In the genomic region with DNA sequence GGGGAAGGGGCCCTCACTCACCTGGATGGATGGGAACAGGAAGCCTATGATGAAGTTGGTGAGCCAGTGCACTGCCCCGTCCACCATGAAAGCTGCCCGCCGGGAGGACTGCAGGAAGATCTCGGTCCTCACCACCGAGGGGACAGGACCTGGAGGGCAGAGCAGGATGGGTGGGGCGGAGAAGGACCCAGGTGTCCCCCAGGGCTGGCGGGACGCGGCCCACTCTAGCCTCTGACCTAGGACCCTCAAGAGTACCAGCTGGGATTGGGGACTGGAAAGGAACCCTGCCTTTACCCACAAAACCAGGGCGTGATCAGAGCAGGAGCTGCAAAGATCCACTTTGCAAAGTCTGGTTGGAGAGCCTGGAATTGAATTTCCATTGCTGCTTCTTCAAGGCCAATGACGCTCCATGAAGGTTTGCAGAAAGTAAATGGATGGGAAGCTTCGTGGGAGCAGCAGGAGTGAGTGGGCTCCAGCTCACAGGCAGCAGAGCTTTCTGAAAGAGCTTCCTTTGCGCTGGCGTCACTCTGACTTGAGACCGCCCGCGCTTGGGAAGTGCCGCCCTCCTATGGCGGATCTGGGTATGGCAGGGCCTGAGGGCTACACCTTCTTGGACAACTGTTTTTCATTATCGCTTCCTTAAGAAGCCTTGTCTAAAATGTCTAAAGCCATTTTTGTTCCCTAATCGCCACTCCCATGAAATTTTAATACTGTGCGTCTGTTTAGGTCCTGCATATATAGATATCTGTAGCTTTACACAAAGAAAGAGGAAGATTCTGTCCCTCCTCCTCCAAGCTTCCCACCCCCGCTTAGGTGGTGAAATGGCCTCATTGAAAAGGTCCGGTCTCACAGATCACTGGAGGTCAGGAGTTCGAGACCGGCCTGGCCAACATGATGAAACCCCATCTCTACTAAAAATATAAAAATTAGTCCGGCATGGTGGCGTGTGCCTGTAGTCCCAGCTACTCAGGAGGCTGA, we compare ENCODE assay signal across 9 cellular contexts. TPM values are rescaled to one million over a fixed set of nuclear protein-coding genes. Genes with fewer than 3 reads are reported as not detected.
DNase-seq lines count a peak whose midpoint lies in the region; ATAC-seq and TF ChIP-seq lines count a peak whose summit lies in the region.
"Had no signal": no experiment of that assay in that cellular context is flagged by ENCODE, and none has a peak within 500 bp of the region (broad histone marks: within the 10 kb centered on the region; RNA-seq: fewer than 3 reads in every experiment).

No MANE protein-coding gene starts in this region.

- H3K4me3 ChIP-seq in CD8-positive, alpha-beta T cell (ENCODE audit: low read depth, low read length): peak overlapping the region; percentile 48
- H3K4me3 ChIP-seq in HAP-1: no peak overlapping the region
- no peak overlapping the region for H3K4me3 ChIP-seq in esophagus squamous epithelium

- H3K36me3 Mint-ChIP-seq in CD8-positive, alpha-beta T cell: no peaks in the 10 kb centered on the region
- no peaks in the 10 kb centered on the region for H3K36me3 Mint-ChIP-seq in nephron (ENCODE audit: low read depth)
- H3K36me3 Mint-ChIP-seq in stimulated activated naive B cell treated with anti-CD40 and anti-IgM and Interleukin-4, amounts not matched to agents 10 μg/mL and 1 μg/mL and 100 μg/mL, for 72 hours: no peaks in the 10 kb centered on the region
- H3K36me3 Mint-ChIP-seq: activated naive CD4-positive, alpha-beta T cell treated with anti-CD3 and anti-CD28 coated beads, Interleukin-2, amount 50 U/mL, for 24 hours had no signal

- H3K9me3 Mint-ChIP-seq in CD8-positive, alpha-beta T cell: no peaks in the 10 kb centered on the region
- H3K9me3 Mint-ChIP-seq in nephron: no peaks in the 10 kb centered on the region
- no peaks in the 10 kb centered on the region for H3K9me3 Mint-ChIP-seq in stimulated activated naive B cell treated with anti-CD40 and anti-IgM and Interleukin-4, amounts not matched to agents 10 μg/mL and 1 μg/mL and 100 μg/mL, for 72 hours
- H3K9me3 Mint-ChIP-seq: activated naive CD4-positive, alpha-beta T cell treated with anti-CD3 and anti-CD28 coated beads, Interleukin-2, amount 50 U/mL, for 24 hours had no signal

- no peaks in the 10 kb centered on the region for H3K27me3 Mint-ChIP-seq in CD8-positive, alpha-beta T cell (ENCODE audit: low read depth)
- H3K27me3 Mint-ChIP-seq in nephron (ENCODE audit: low read depth): peaks cover 22% of the 10 kb centered on the region
- no peaks in the 10 kb centered on the region for H3K27me3 Mint-ChIP-seq in stimulated activated naive B cell treated with anti-CD40 and anti-IgM and Interleukin-4, amounts not matched to agents 10 μg/mL and 1 μg/mL and 100 μg/mL, for 72 hours
- H3K27me3 Mint-ChIP-seq: activated naive CD4-positive, alpha-beta T cell treated with anti-CD3 and anti-CD28 coated beads, Interleukin-2, amount 50 U/mL, for 24 hours had no signal

- H3K4me1 Mint-ChIP-seq in CD8-positive, alpha-beta T cell (ENCODE audit: low read depth): peaks cover 12% of the 10 kb centered on the region
- peaks cover 9% of the 10 kb centered on the region for H3K4me1 Mint-ChIP-seq in nephron
- H3K4me1 Mint-ChIP-seq in stimulated activated naive B cell treated with anti-CD40 and anti-IgM and Interleukin-4, amounts not matched to agents 10 μg/mL and 1 μg/mL and 100 μg/mL, for 72 hours: peaks cover 24 to 45% of the 10 kb centered on the region in 2 donors

- DNase-seq in CD8-positive, alpha-beta T cell: peak; percentile 67 to 90 (median 82)
- DNase-seq in HAP-1 (ENCODE audit: low spot score in 2 of 2) (peak; percentile 76 to 92), OCI-M1 (lab: John Stamatoyannopoulos, UW) (peak; percentile 80), activated T-cell treated with anti-CD3 and anti-CD28 coated beads for 48 hours (ENCODE audit: low read depth) (peak; percentile 80), esophagus squamous epithelium (lab: John Stamatoyannopoulos, UW) (peak; percentile 30), NCI-H1105 (lab: John Stamatoyannopoulos, UW) (no peak)
- peak; percentile 64 for DNase-seq in stimulated activated naive B cell treated with anti-CD40 and anti-IgM and Interleukin-4, amounts not matched to agents 10 μg/mL and 1 μg/mL and 100 μg/mL, for 72 hours

- POLR2A ChIA-PET in CD8-positive, alpha-beta T cell (lab: Charles Lee): interaction anchor here (0.9 to 1.8 kb wide), 13 partner anchors 18 to 156 kb away, joined by 3 to 15 read pairs (median 5); a partner anchor contains a TSS

- no peak overlapping the region for H3K27ac ChIP-seq in CD8-positive, alpha-beta T cell (ENCODE audit: low read depth, low read length)
- no peak overlapping the region for H3K27ac ChIP-seq in esophagus squamous epithelium

- peak overlapping the region; percentile 75 for H3K4me3 Mint-ChIP-seq in CD8-positive, alpha-beta T cell
- no peak overlapping the region for H3K4me3 Mint-ChIP-seq in nephron
- no peak overlapping the region for H3K4me3 Mint-ChIP-seq in stimulated activated naive B cell treated with anti-CD40 and anti-IgM and Interleukin-4, amounts not matched to agents 10 μg/mL and 1 μg/mL and 100 μg/mL, for 72 hours
- H3K4me3 Mint-ChIP-seq: activated naive CD4-positive, alpha-beta T cell treated with anti-CD3 and anti-CD28 coated beads, Interleukin-2, amount 50 U/mL, for 24 hours had no signal

- intact Hi-C loops in CD8-positive, alpha-beta T cell (cut with DNase I, micrococcal nuclease): loop anchor here (1.0 to 10.0 kb wide), 5 partner anchors 17 to 440 kb away; no protein-coding TSS in a partner anchor
- intact Hi-C loops in esophagus squamous epithelium (cut with DNase I): no loop called here

- no peaks in the 10 kb centered on the region for H3K9me3 ChIP-seq in CD8-positive, alpha-beta T cell (ENCODE audit: low read length)
- H3K9me3 ChIP-seq in HAP-1: no peaks in the 10 kb centered on the region
- no peaks in the 10 kb centered on the region for H3K9me3 ChIP-seq in esophagus squamous epithelium

- H3K4me1 ChIP-seq in CD8-positive, alpha-beta T cell (ENCODE audit: insufficient read depth, low read length): peaks cover 16% of the 10 kb centered on the region
- H3K4me1 ChIP-seq in HAP-1 (peaks cover 6% of the 10 kb centered on the region; the same call in 1 of the 2 replicates), esophagus squamous epithelium (peaks cover 0 to 21% (median 0%) of the 10 kb centered on the region in 3 donors)

- H3K27ac Mint-ChIP-seq in CD8-positive, alpha-beta T cell: peak overlapping the region; percentile 66
- H3K27ac Mint-ChIP-seq in nephron: peak overlapping the region in 1 of 3 experiments; percentile 57
- H3K27ac Mint-ChIP-seq in stimulated activated naive B cell treated with anti-CD40 and anti-IgM and Interleukin-4, amounts not matched to agents 10 μg/mL and 1 μg/mL and 100 μg/mL, for 72 hours: no peak overlapping the region
- H3K27ac Mint-ChIP-seq: activated naive CD4-positive, alpha-beta T cell treated with anti-CD3 and anti-CD28 coated beads, Interleukin-2, amount 50 U/mL, for 24 hours had no signal

- in situ Hi-C loops in HAP-1 (cut with MboI; ENCODE audit: low sequenced_read_pairs): loop anchor here (5.0 kb wide), 1 partner anchor 102 kb away; no protein-coding TSS in a partner anchor

- H3K36me3 ChIP-seq in CD8-positive, alpha-beta T cell (ENCODE audit: insufficient read depth, low read length): no peaks in the 10 kb centered on the region
- H3K36me3 ChIP-seq in HAP-1 (replicated peaks) (no peaks in the 10 kb centered on the region), esophagus squamous epithelium (no peaks in the 10 kb centered on the region)

- TF ChIP-seq POLR2A in esophagus squamous epithelium (IDR thresholded peaks at IDR 0.05): no peak

- ATAC-seq in CD8-positive, alpha-beta T cell: peak; percentile 96
- ATAC-seq in stimulated activated naive B cell treated with anti-CD40 and anti-IgM and Interleukin-4, amounts not matched to agents 10 μg/mL and 1 μg/mL and 100 μg/mL, for 72 hours (replicated peaks): peak; percentile 38 to 56

- CTCF ChIA-PET in CD8-positive, alpha-beta T cell (lab: Charles Lee): interaction anchor here (0.6 to 7.7 kb wide), 65 partner anchors 9 to 881 kb away, joined by 3 to 194 read pairs (median 5); a partner anchor contains a TSS

- peak; percentile 97 for TF ChIP-seq CTCF in CD8-positive, alpha-beta T cell (IDR thresholded peaks at IDR 0.05)
- peak; percentile 78 to 84 (median 80) for TF ChIP-seq CTCF in esophagus squamous epithelium (IDR thresholded peaks at IDR 0.05)
- peak; percentile 95 to 98 (median 97) for TF ChIP-seq CTCF in nephron (IDR thresholded peaks at IDR 0.05; ENCODE audit: unreplicated experiment in 3 of 3)

- WGBS in esophagus squamous epithelium, 2 donors: 59 to 78% methylated on average over 12 to 20 of the region's 28 CpGs

- no peaks in the 10 kb centered on the region for H3K27me3 ChIP-seq in CD8-positive, alpha-beta T cell (ENCODE audit: insufficient read depth, low read length)
- H3K27me3 ChIP-seq in HAP-1 (ENCODE audit: low read depth): no peaks in the 10 kb centered on the region
- no peaks in the 10 kb centered on the region for H3K27me3 ChIP-seq in esophagus squamous epithelium

RNA-seq across cellular contexts. Expression of a gene that starts 21.2 kb away (rescaled TPM):
- not detected for total RNA-seq in CD8-positive, alpha-beta T cell
- under 1 TPM in 1 of 4 donors, not detected in 3; 0.38 TPM for total RNA-seq in esophagus squamous epithelium

RNA-seq across cellular contexts. Expression of a gene that starts 59.4 kb away (rescaled TPM):
- 1 to 10 TPM; 1.6 to 2.4 TPM for total RNA-seq in CD8-positive, alpha-beta T cell
- not detected for total RNA-seq in esophagus squamous epithelium
